19 cellular contexts compared by ENCODE assay signal in genomic region chr17:34375598-34375997, GRCh38. TPM values are rescaled to one million over a fixed set of nuclear protein-coding genes. Genes with fewer than 3 reads are reported as not detected.
DNase-seq lines count a peak whose midpoint lies in the region; ATAC-seq and TF ChIP-seq lines count a peak whose summit lies in the region.
"Had no signal": no experiment of that assay in that cellular context is flagged by ENCODE, and none has a peak within 500 bp of the region (broad histone marks: within the 10 kb centered on the region; RNA-seq: fewer than 3 reads in every experiment).

No MANE protein-coding gene starts in this region.

- no peak for ATAC-seq in mucosa of descending colon
- ATAC-seq: T-cell had no signal

- no peak overlapping the region for H2AFZ ChIP-seq in KMS-11 (ENCODE audit: low read depth)

- H3K36me3 ChIP-seq in KMS-11 (ENCODE audit: insufficient read depth) (no peaks in the 10 kb centered on the region), mucosa of descending colon (ENCODE audit: low read depth) (no peaks in the 10 kb centered on the region)
- H3K36me3 ChIP-seq: HAP-1, Peyer's patch, SJCRH30 had no signal

- H4K20me1 ChIP-seq in KMS-11 (ENCODE audit: insufficient read depth): no peaks in the 10 kb centered on the region

- H3K4me1 Mint-ChIP-seq in activated CD4-positive, alpha-beta T cell treated with anti-CD3 and anti-CD28 coated beads, Interleukin-2, amount 10 ng/mL, durations not matched to agents 7 days and 5 days: peaks cover 53% of the 10 kb centered on the region
- peaks cover 10% of the 10 kb centered on the region for H3K4me1 Mint-ChIP-seq in type B pancreatic cell (ENCODE audit: unreplicated experiment)

- intact Hi-C loops in mucosa of descending colon (cut with DNase I, micrococcal nuclease): no loop called here

- peaks cover 15% of the 10 kb centered on the region for H3K27me3 Mint-ChIP-seq in activated CD4-positive, alpha-beta T cell treated with anti-CD3 and anti-CD28 coated beads, Interleukin-2, amount 10 ng/mL, durations not matched to agents 7 days and 5 days
- H3K27me3 Mint-ChIP-seq in type B pancreatic cell: peaks cover 10% of the 10 kb centered on the region

- H3K4me3 ChIP-seq in KMS-11 (IDR thresholded peaks at IDR 0.05; ENCODE audit: insufficient read depth, low read depth, low read length) (no peak overlapping the region), coronary artery (no peak overlapping the region), mucosa of descending colon (no peak overlapping the region)
- H3K4me3 ChIP-seq: HAP-1, Peyer's patch, SJCRH30 had no signal

- H3K27me3 ChIP-seq in KMS-11 (ENCODE audit: insufficient read depth, low read depth): no peaks in the 10 kb centered on the region
- H3K27me3 ChIP-seq: Peyer's patch had no signal

- H3K4me2 ChIP-seq in KMS-11: peak overlapping the region; percentile 83; the same call in 1 of the 2 replicates

- H3K27ac ChIP-seq in KMS-11 (no peak overlapping the region), coronary artery (no peak overlapping the region)
- H3K27ac ChIP-seq: C4-2B, Peyer's patch, SJCRH30 had no signal

- POLR2A ChIA-PET in activated CD4-positive, alpha-beta T cell treated with anti-CD3 and anti-CD28 coated beads, Interleukin-2, amount 10 ng/mL, durations not matched to agents 7 days and 5 days (lab: Charles Lee): no interaction called here

- no peak overlapping the region for H3K9ac ChIP-seq in KMS-11

- no peak overlapping the region for H3K4me3 Mint-ChIP-seq in activated CD4-positive, alpha-beta T cell treated with anti-CD3 and anti-CD28 coated beads, Interleukin-2, amount 10 ng/mL, durations not matched to agents 7 days and 5 days
- no peak overlapping the region for H3K4me3 Mint-ChIP-seq in type B pancreatic cell
- H3K4me3 Mint-ChIP-seq: T-cell had no signal

- TF ChIP-seq CTCF in KMS-11 (conservative IDR thresholded peaks at IDR 0.05; ENCODE audit: low read depth, low read length) (no peak), coronary artery (IDR thresholded peaks at IDR 0.05) (no peak), type B pancreatic cell (conservative IDR thresholded peaks at IDR 0.05) (no peak), mucosa of descending colon (IDR thresholded peaks at IDR 0.05) (no peak)

- H3K79me2 ChIP-seq in KMS-11 (ENCODE audit: insufficient read depth, low read depth): no peaks in the 10 kb centered on the region

- peak overlapping the region; percentile 34 for H3K27ac Mint-ChIP-seq in activated CD4-positive, alpha-beta T cell treated with anti-CD3 and anti-CD28 coated beads, Interleukin-2, amount 10 ng/mL, durations not matched to agents 7 days and 5 days
- H3K27ac Mint-ChIP-seq in type B pancreatic cell: no peak overlapping the region
- H3K27ac Mint-ChIP-seq: T-cell had no signal

- H3K9me3 Mint-ChIP-seq in activated CD4-positive, alpha-beta T cell treated with anti-CD3 and anti-CD28 coated beads, Interleukin-2, amount 10 ng/mL, durations not matched to agents 7 days and 5 days: no peaks in the 10 kb centered on the region
- no peaks in the 10 kb centered on the region for H3K9me3 Mint-ChIP-seq in type B pancreatic cell
- H3K9me3 Mint-ChIP-seq: T-cell had no signal

- CTCF ChIA-PET in activated CD4-positive, alpha-beta T cell treated with anti-CD3 and anti-CD28 coated beads, Interleukin-2, amount 10 ng/mL, durations not matched to agents 7 days and 5 days (lab: Charles Lee): no interaction called here

- DNase-seq in activated CD4-positive, alpha-beta T cell treated with anti-CD3 and anti-CD28 coated beads, Interleukin-2, amount 10 ng/mL, durations not matched to agents 7 days and 5 days: no peak
- no peak for DNase-seq in activated CD4-positive, alpha-beta T cell treated with anti-CD3 and anti-CD28 coated beads for 48 hours
- DNase-seq in coronary artery (ENCODE audit: low spot score) (peak; percentile 64), type B pancreatic cell (ENCODE audit: extremely low spot score, unreplicated experiment) (peak; percentile 27), mucosa of descending colon (no peak), NCI-H526 treated with DMSO at 0.1 percent for 48 hours (lab: John Stamatoyannopoulos, UW) (no peak)
- DNase-seq: IMR-90, NCI-H1436 treated with DMSO at 0.1 percent for 48 hours, NCI-H1930, NCI-H226, NCI-H510A treated with DMSO at 0.1 percent for 48 hours, NCI-H774, Peyer's patch, SJCRH30, T-cell had no signal

- H3K36me3 Mint-ChIP-seq in activated CD4-positive, alpha-beta T cell treated with anti-CD3 and anti-CD28 coated beads, Interleukin-2, amount 10 ng/mL, durations not matched to agents 7 days and 5 days (ENCODE audit: low read depth): no peaks in the 10 kb centered on the region
- no peaks in the 10 kb centered on the region for H3K36me3 Mint-ChIP-seq in type B pancreatic cell
- H3K36me3 Mint-ChIP-seq: T-cell had no signal

- no peaks in the 10 kb centered on the region for H3K9me3 ChIP-seq in mucosa of descending colon
- H3K9me3 ChIP-seq: HAP-1, Peyer's patch, SJCRH30 had no signal

- peaks cover 99% of the 10 kb centered on the region for H3K4me1 ChIP-seq in KMS-11 (ENCODE audit: low read depth, poor library complexity, severe bottlenecking)
- H3K4me1 ChIP-seq in mucosa of descending colon (ENCODE audit: low read depth): no peaks in the 10 kb centered on the region
- H3K4me1 ChIP-seq: HAP-1, Peyer's patch, SJCRH30 had no signal

RNA-seq across cellular contexts. Expression of gene CCL1, which starts 12.6 kb away (rescaled TPM):
- total RNA-seq in activated CD4-positive, alpha-beta T cell treated with anti-CD3 and anti-CD28 coated beads, Interleukin-2, amount 10 ng/mL, durations not matched to agents 7 days and 5 days: under 1 TPM; 0.87 TPM
- not detected in 2 replicates for total RNA-seq in type B pancreatic cell (ENCODE audit: low replicate concordance)
- total RNA-seq in mucosa of descending colon: not detected
- total RNA-seq: HT1080, IMR-90, Peyer's patch, SJCRH30, T-cell had no signal

RNA-seq across cellular contexts. Expression of gene CCL13, which starts 19.3 kb away (rescaled TPM):
- not detected for total RNA-seq in activated CD4-positive, alpha-beta T cell treated with anti-CD3 and anti-CD28 coated beads, Interleukin-2, amount 10 ng/mL, durations not matched to agents 7 days and 5 days
- total RNA-seq in type B pancreatic cell (ENCODE audit: low replicate concordance) (not detected in 2 replicates), mucosa of descending colon (1 to 10 TPM; 1.9 to 6.5 (median 2.2) TPM)
- total RNA-seq: HT1080, SJCRH30, T-cell had no signal

RNA-seq across cellular contexts. Expression of gene CCL8, which starts 56.4 kb away (rescaled TPM):
- not detected for total RNA-seq in activated CD4-positive, alpha-beta T cell treated with anti-CD3 and anti-CD28 coated beads, Interleukin-2, amount 10 ng/mL, durations not matched to agents 7 days and 5 days
- not detected in 2 replicates for total RNA-seq in type B pancreatic cell (ENCODE audit: low replicate concordance)
- 1 to 10 TPM; 1.6 to 2.7 (median 1.6) TPM for total RNA-seq in mucosa of descending colon
- total RNA-seq: HT1080, IMR-90, SJCRH30, T-cell had no signal

Comparison
In these comparisons a context has a peak if more than half of its experiments do, and no peak if none do; other contexts are left out.
1. DNase-seq: peak in coronary artery (single experiment) and type B pancreatic cell (single experiment); none in activated CD4-positive, alpha-beta T cell treated with anti-CD3 and anti-CD28 coated beads, Interleukin-2, amount 10 ng/mL, durations not matched to agents 7 days and 5 days (single experiment), activated CD4-positive, alpha-beta T cell treated with anti-CD3 and anti-CD28 coated beads for 48 hours (single experiment), mucosa of descending colon (0 of 3) and NCI-H526 treated with DMSO at 0.1 percent for 48 hours (single experiment).